1 cellular context compared by ENCODE assay signal in the genomic region with DNA sequence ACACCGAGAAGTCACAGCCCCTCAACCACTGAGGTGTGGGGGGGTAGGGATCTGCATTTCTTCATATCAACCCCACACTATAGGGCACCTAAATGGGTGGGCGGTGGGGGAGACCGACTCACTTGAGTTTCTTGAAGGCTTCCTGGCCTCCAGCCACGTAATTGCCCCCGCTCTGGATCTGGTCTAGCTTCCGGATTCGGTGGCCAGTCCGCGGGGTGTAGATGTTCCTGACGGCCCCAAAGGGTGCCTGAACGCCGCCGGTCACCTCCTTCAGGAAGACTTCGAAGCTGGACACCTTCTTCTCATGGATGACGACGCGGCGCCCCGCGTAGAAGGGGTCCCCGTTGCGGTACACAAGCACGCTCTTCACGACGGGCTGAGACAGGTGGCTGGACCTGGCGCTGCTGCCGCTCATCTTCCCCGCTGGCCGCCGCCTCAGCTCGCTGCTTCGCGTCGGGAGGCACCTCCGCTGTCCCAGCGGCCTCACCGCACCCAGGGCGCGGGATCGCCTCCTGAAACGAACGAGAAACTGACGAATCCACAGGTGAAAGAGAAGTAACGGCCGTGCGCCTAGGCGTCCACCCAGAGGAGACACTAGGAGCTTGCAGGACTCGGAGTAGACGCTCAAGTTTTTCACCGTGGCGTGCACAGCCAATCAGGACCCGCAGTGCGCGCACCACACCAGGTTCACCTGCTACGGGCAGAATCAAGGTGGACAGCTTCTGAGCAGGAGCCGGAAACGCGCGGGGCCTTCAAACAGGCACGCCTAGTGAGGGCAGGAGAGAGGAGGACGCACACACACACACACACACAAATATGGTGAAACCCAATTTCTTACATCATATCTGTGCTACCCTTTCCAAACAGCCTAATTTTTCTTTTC.
TF ChIP-seq lines count a peak whose summit lies in the region.

TSS of gene DCDC2 (minus strand) at position 724 of the 883 bp plus-strand sequence. CDS start at position 415, 309 bp downstream.

TF ChIP-seq in HepG2, 621 proteins besides CTCF, POLR2A, EP300 and RAD21 (continued from another document and continues in another):
- TF ChIP-seq ZNF318 (CRISPR knock-in tag; IDR thresholded peaks at IDR 0.05) (peak; percentile 96), HOMEZ (CRISPR knock-in tag; IDR thresholded peaks at IDR 0.05; ENCODE audit: low read depth) (peak; percentile 68; the same call in 1 of the 2 replicates), NAIF1 (CRISPR knock-in tag; IDR thresholded peaks at IDR 0.05; ENCODE audit: borderline replicate concordance) (peak; percentile 83), ZNF816 (CRISPR knock-in tag; IDR thresholded peaks at IDR 0.05; ENCODE audit: borderline replicate concordance) (peak; percentile 69), SMC3 (IDR thresholded peaks at IDR 0.05; ENCODE audit: low read length) (no peak), TMF1 (CRISPR knock-in tag; IDR thresholded peaks at IDR 0.05; ENCODE audit: low read depth) (peak; percentile 32; the same call in 1 of the 2 replicates), GLI4 (CRISPR knock-in tag; IDR thresholded peaks at IDR 0.05; ENCODE audit: borderline replicate concordance) (peak; percentile 93; the same call in 1 of the 2 replicates), YEATS2 (CRISPR knock-in tag; IDR thresholded peaks at IDR 0.05; ENCODE audit: borderline replicate concordance) (peak; percentile 85; the same call in 1 of the 2 replicates), CC2D1A (CRISPR knock-in tag; IDR thresholded peaks at IDR 0.05) (no peak), CSRNP2 (CRISPR knock-in tag; conservative IDR thresholded peaks at IDR 0.05; ENCODE audit: low read depth) (no peak), NFIB (CRISPR knock-in tag; IDR thresholded peaks at IDR 0.05; ENCODE audit: borderline replicate concordance) (0 out of 2 replicates have a peak, but pooled peaks have one; percentile 42), KDM4B (CRISPR knock-in tag; IDR thresholded peaks at IDR 0.05) (peak; percentile 89), TERF1 (CRISPR knock-in tag; IDR thresholded peaks at IDR 0.05) (no peak), NFE2L1 (CRISPR knock-in tag; IDR thresholded peaks at IDR 0.05; ENCODE audit: borderline replicate concordance) (no peak), PITX1 (CRISPR knock-in tag; IDR thresholded peaks at IDR 0.05) (peak; percentile 66), MAFF (IDR thresholded peaks at IDR 0.05; ENCODE audit: low read depth, low read length) (no peak), ZSCAN30 (CRISPR knock-in tag; IDR thresholded peaks at IDR 0.05) (0 out of 2 replicates have a peak, but pooled peaks have one; percentile 49), TOPORS (CRISPR knock-in tag; IDR thresholded peaks at IDR 0.05) (peak; percentile 53; the same call in 1 of the 2 replicates), ZSCAN31 (CRISPR knock-in tag; IDR thresholded peaks at IDR 0.05; ENCODE audit: low read depth) (peak; percentile 96), ZBTB38 (CRISPR knock-in tag; IDR thresholded peaks at IDR 0.05) (peak; percentile 39; the same call in 1 of the 2 replicates), ZNF883 (CRISPR knock-in tag; IDR thresholded peaks at IDR 0.05; ENCODE audit: not compliant biosample characterization) (peak; percentile 94), KLF15 (CRISPR knock-in tag; IDR thresholded peaks at IDR 0.05; ENCODE audit: borderline replicate concordance) (no peak), FOXJ3 (CRISPR knock-in tag; IDR thresholded peaks at IDR 0.05; ENCODE audit: borderline replicate concordance) (no peak; the same call in 1 of the 2 replicates), ZNF790 (CRISPR knock-in tag; IDR thresholded peaks at IDR 0.05; ENCODE audit: borderline replicate concordance) (no peak; the same call in 1 of the 2 replicates), SIX1 (CRISPR knock-in tag; IDR thresholded peaks at IDR 0.05; ENCODE audit: borderline replicate concordance) (peak; percentile 33; the same call in 1 of the 2 replicates), BRD4 (CRISPR knock-in tag; IDR thresholded peaks at IDR 0.05) (0 out of 2 replicates have a peak, but pooled peaks have one; percentile 32), IKZF4 (CRISPR knock-in tag; IDR thresholded peaks at IDR 0.05; ENCODE audit: borderline replicate concordance, low read depth, not compliant biosample characterization) (peak; percentile 93), ZNF616 (CRISPR knock-in tag; IDR thresholded peaks at IDR 0.05; ENCODE audit: low read depth) (peak; percentile 34; the same call in 1 of the 2 replicates), ZNF574 (CRISPR knock-in tag; IDR thresholded peaks at IDR 0.05) (peak; percentile 61; the same call in 1 of the 2 replicates), CBX1 (IDR thresholded peaks at IDR 0.05; ENCODE audit: low read depth) (no peak), PCBP2 (optimal IDR thresholded peaks at IDR 0.05; ENCODE audit: low read depth, low read length, poor library complexity, severe bottlenecking) (no peak), NFKBIZ (CRISPR knock-in tag; IDR thresholded peaks at IDR 0.05) (peak; percentile 88)
- TF ChIP-seq, protein P1, sequence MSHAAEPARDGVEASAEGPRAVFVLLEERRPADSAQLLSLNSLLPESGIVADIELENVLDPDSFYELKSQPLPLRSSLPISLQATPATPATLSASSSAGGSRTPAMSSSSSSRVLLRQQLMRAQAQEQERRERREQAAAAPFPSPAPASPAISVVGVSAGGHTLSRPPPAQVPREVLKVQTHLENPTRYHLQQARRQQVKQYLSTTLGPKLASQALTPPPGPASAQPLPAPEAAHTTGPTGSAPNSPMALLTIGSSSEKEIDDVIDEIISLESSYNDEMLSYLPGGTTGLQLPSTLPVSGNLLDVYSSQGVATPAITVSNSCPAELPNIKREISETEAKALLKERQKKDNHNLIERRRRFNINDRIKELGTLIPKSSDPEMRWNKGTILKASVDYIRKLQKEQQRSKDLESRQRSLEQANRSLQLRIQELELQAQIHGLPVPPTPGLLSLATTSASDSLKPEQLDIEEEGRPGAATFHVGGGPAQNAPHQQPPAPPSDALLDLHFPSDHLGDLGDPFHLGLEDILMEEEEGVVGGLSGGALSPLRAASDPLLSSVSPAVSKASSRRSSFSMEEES (CRISPR knock-in tag; IDR thresholded peaks at IDR 0.05), result peak; percentile 57; the same call in 1 of the 2 replicates
- TF ChIP-seq, protein P2, sequence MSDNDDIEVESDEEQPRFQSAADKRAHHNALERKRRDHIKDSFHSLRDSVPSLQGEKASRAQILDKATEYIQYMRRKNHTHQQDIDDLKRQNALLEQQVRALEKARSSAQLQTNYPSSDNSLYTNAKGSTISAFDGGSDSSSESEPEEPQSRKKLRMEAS (IDR thresholded peaks at IDR 0.05), result peak; percentile 93
